Comparison of ENCODE assay signal across 31 cellular contexts in the genomic region with DNA sequence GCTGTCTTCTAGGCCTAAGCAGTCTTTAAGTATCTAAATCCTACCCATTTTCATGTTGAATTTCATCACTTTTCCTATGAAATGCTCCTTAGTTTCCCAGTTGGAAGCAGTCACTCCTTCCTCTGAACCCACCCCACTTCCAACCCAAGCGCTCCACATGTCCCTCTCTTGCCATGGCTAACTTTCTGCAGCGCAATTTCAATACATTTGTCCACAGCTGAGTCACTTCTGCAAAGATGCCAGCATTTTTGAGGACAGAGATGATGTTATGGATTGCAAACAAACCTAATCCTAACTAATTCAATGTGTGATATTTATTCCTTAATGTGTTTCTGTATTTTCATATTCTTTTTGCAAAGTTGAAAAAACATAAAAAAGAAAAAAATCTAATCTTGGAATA.
"Had no signal": no experiment of that assay in that cellular context is flagged by ENCODE, and none has a peak within 500 bp of the region (broad histone marks: within the 10 kb centered on the region; RNA-seq: fewer than 3 reads in every experiment).

No MANE protein-coding gene starts in this region.

- H3K9me3 Mint-ChIP-seq: activated CD8-positive, alpha-beta T cell treated with anti-CD3 and anti-CD28 coated beads for 36 hours; activated naive CD4-positive, alpha-beta T cell treated with anti-CD3 and anti-CD28 coated beads for 36 hours; activated naive CD4-positive, alpha-beta T cell treated with anti-CD3 and anti-CD28 coated beads, Interleukin-2, amount 50 U/mL, for 24 hours; activated naive CD8-positive, alpha-beta T cell treated with anti-CD3 and anti-CD28 coated beads for 36 hours; activated T-cell treated with anti-CD3 and anti-CD28 coated beads, Interleukin-2, amount 50 U/mL, for 4 hours; effector memory CD8-positive, alpha-beta T cell had no signal

- H3K4me1 Mint-ChIP-seq: activated B cell treated with CpG ODN at 0.5 μM for 24 hours; activated naive CD4-positive, alpha-beta T cell treated with anti-CD3 and anti-CD28 coated beads, Interleukin-2, amount 50 U/mL, for 24 hours had no signal

- H3K4me3 ChIP-seq: adrenal gland, body of pancreas, esophagus squamous epithelium had no signal

- H3K4me3 Mint-ChIP-seq: activated B cell treated with CpG ODN at 0.5 μM for 24 hours; activated CD8-positive, alpha-beta T cell treated with anti-CD3 and anti-CD28 coated beads for 36 hours; activated naive CD4-positive, alpha-beta T cell treated with anti-CD3 and anti-CD28 coated beads for 36 hours; activated naive CD4-positive, alpha-beta T cell treated with anti-CD3 and anti-CD28 coated beads, Interleukin-2, amount 50 U/mL, for 24 hours; activated naive CD8-positive, alpha-beta T cell treated with anti-CD3 and anti-CD28 coated beads for 36 hours; activated naive CD8-positive, alpha-beta T cell treated with anti-CD3 and anti-CD28 coated beads, Interleukin-2, amount 50 U/mL, for 24 hours; activated T-cell treated with anti-CD3 and anti-CD28 coated beads, Interleukin-2, amount 50 U/mL, for 4 hours; activated T-helper 17 cell treated with anti-CD3 and anti-CD28 coated beads, Interleukin-2, amount 50 U/mL, for 72 hours; effector memory CD8-positive, alpha-beta T cell; T-helper 17 cell; T-helper 2 cell treated with Interferon-gamma antibody and Interleukin-4, amounts not matched to agents 5 μg/mL and 100 μg/mL, for 36 hours had no signal

- H3K27ac Mint-ChIP-seq: activated B cell treated with CpG ODN at 0.5 μM for 24 hours; activated CD8-positive, alpha-beta T cell treated with anti-CD3 and anti-CD28 coated beads for 36 hours; activated naive CD4-positive, alpha-beta T cell treated with anti-CD3 and anti-CD28 coated beads for 36 hours; activated naive CD4-positive, alpha-beta T cell treated with anti-CD3 and anti-CD28 coated beads, Interleukin-2, amount 50 U/mL, for 24 hours; activated naive CD8-positive, alpha-beta T cell treated with anti-CD3 and anti-CD28 coated beads for 36 hours; activated naive CD8-positive, alpha-beta T cell treated with anti-CD3 and anti-CD28 coated beads, Interleukin-2, amount 50 U/mL, for 24 hours; activated T-helper 17 cell treated with anti-CD3 and anti-CD28 coated beads, Interleukin-2, amount 50 U/mL, for 72 hours; effector memory CD8-positive, alpha-beta T cell; T-helper 17 cell; T-helper 2 cell treated with Interferon-gamma antibody and Interleukin-4, amounts not matched to agents 5 μg/mL and 100 μg/mL, for 36 hours had no signal

- H3K27me3 ChIP-seq: adrenal gland, body of pancreas, esophagus squamous epithelium had no signal

- H3K27me3 Mint-ChIP-seq: T-helper 17 cell had no signal

- H3K9me3 ChIP-seq: adrenal gland, body of pancreas, esophagus squamous epithelium had no signal

- H3K36me3 ChIP-seq: adrenal gland, esophagus squamous epithelium, WERI-Rb-1 had no signal

- H3K27ac ChIP-seq: adrenal gland, body of pancreas, epithelial cell of prostate, esophagus squamous epithelium, WERI-Rb-1 had no signal

- H3K4me1 ChIP-seq: adrenal gland, body of pancreas had no signal

- H3K36me3 Mint-ChIP-seq: activated naive CD4-positive, alpha-beta T cell treated with anti-CD3 and anti-CD28 coated beads, Interleukin-2, amount 50 U/mL, for 24 hours; activated naive CD8-positive, alpha-beta T cell treated with anti-CD3 and anti-CD28 coated beads for 36 hours had no signal

- DNase-seq: activated B cell treated with CpG ODN at 0.5 μM for 24 hours; activated CD4-positive, alpha-beta T cell treated with anti-CD3 and anti-CD28 coated beads for 48 hours; activated CD4-positive, alpha-beta T cell treated with anti-CD3 and anti-CD28 coated beads, Interleukin-2, amount 50 U/mL, for 1 hour; activated CD4-positive, alpha-beta T cell treated with anti-CD3 and anti-CD28 coated beads, Interleukin-2, amount 50 U/mL, for 48 hours; activated CD8-positive, alpha-beta memory T cell treated with anti-CD3 and anti-CD28 coated beads for 24 hours; activated CD8-positive, alpha-beta T cell treated with anti-CD3 and anti-CD28 coated beads for 36 hours; activated effector memory CD4-positive, alpha-beta T cell treated with Interleukin-2 at 50 U/mL for 16 hours; activated naive CD4-positive, alpha-beta T cell treated with anti-CD3 and anti-CD28 coated beads for 36 hours; activated naive CD8-positive, alpha-beta T cell treated with anti-CD3 and anti-CD28 coated beads for 36 hours; activated naive CD8-positive, alpha-beta T cell treated with anti-CD3 and anti-CD28 coated beads, Interleukin-2, amount 50 U/mL, for 24 hours; activated T-cell treated with anti-CD3 and anti-CD28 coated beads, Interleukin-2, amount 50 U/mL, for 4 hours; adrenal gland; amygdala; aorta; body of pancreas; caudate nucleus; cortex of kidney; dermis blood vessel endothelial cell; effector CD4-positive, alpha-beta T cell; effector memory CD8-positive, alpha-beta T cell; esophagus squamous epithelium; head of caudate nucleus; T-helper 1 cell; T-helper 17 cell; T1000; WERI-Rb-1 had no signal

- ATAC-seq: activated CD4-positive, CD25-positive, alpha-beta regulatory T cell treated with anti-CD3 and anti-CD28 coated beads, Interleukin-2, amount 50 U/mL, for 24 hours; activated CD8-positive, alpha-beta T cell treated with anti-CD3 and anti-CD28 coated beads for 36 hours; activated naive CD8-positive, alpha-beta T cell treated with anti-CD3 and anti-CD28 coated beads, Interleukin-2, amount 50 U/mL, for 24 hours; activated T-cell treated with anti-CD3 and anti-CD28 coated beads, Interleukin-2, amount 50 U/mL, for 4 hours; activated T-helper 17 cell treated with anti-CD3 and anti-CD28 coated beads, Interleukin-2, amount 50 U/mL, for 72 hours; body of pancreas; effector memory CD8-positive, alpha-beta T cell; T-helper 17 cell had no signal
